Comparison of ENCODE assay signal across 22 cellular contexts in the genomic region with DNA sequence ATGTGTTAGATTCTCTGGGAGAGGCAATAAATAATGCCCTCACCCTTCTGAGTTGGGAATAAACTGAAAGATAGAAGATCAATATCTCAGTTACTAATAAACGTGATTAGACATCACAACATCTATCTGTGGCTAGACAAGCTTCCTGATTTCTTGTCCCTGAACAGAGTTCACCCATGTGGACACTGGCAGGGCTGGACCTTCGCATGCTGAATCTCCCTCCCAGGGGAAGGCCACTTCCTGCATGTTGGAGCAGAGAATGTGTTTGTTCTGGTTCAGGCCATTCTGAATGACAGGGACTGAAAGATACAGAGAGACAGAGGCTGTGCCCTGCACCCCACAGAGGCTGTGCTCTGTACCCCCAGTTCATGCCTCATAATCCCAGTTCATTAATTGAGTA.
"Had no signal": no experiment of that assay in that cellular context is flagged by ENCODE, and none has a peak within 500 bp of the region (broad histone marks: within the 10 kb centered on the region; RNA-seq: fewer than 3 reads in every experiment).

No MANE protein-coding gene starts in this region.

- ATAC-seq: effector memory CD8-positive, alpha-beta T cell; left lung; natural killer cell; stimulated activated memory B cell treated with anti-CD40 and anti-IgM and Interleukin-4, amounts not matched to agents 10 μg/mL and 1 μg/mL and 100 μg/mL, for 72 hours had no signal

- H3K27ac ChIP-seq: colonic mucosa, esophagus squamous epithelium, heart right ventricle, left lung, neutrophil, prostate gland, right atrium auricular region, sigmoid colon, spleen, suprapubic skin, transverse colon, vagina had no signal

- H3K27me3 ChIP-seq: colonic mucosa, esophagus squamous epithelium, heart right ventricle, left lung, neutrophil, right atrium auricular region, sigmoid colon, spleen, suprapubic skin, transverse colon, vagina had no signal

- H3K4me3 ChIP-seq: colonic mucosa, esophagus squamous epithelium, heart right ventricle, left lung, prostate gland, right atrium auricular region, sigmoid colon, spleen, suprapubic skin, transverse colon, vagina had no signal

- DNase-seq: colonic mucosa; effector memory CD8-positive, alpha-beta T cell; erythroblast; esophagus squamous epithelium; foreskin melanocyte; glutamatergic neuron; heart right ventricle; hippocampal formation; mesenchymal stem cell; midbrain; natural killer cell; sigmoid colon; spleen; stimulated activated CD4-positive, alpha-beta T cell treated with anti-CD3 and anti-CD28 coated beads, Interleukin-4, amount 100 ng/mL, for 4 hours; transverse colon had no signal

- H3K4me1 ChIP-seq: colonic mucosa, esophagus squamous epithelium, left lung, prostate gland, spleen, suprapubic skin, transverse colon, vagina had no signal

- H3K36me3 ChIP-seq: colonic mucosa, esophagus squamous epithelium, heart right ventricle, left lung, neutrophil, prostate gland, right atrium auricular region, sigmoid colon, spleen, suprapubic skin, transverse colon, vagina had no signal

- H3K9me3 ChIP-seq: colonic mucosa, esophagus squamous epithelium, heart right ventricle, left lung, neutrophil, prostate gland, right atrium auricular region, sigmoid colon, spleen, suprapubic skin, transverse colon, vagina had no signal
